In genomic region chr14:30363219-30363880, GRCh38 we compare ENCODE assay signal across 8 cellular contexts.
DNase-seq lines count a peak whose midpoint lies in the region; ATAC-seq, FAIRE-seq and TF ChIP-seq lines count a peak whose summit lies in the region.
"Not testable (repeated sequence)": the region's sequence is repeated elsewhere in the genome, so short reads cannot be mapped to it uniquely, and the experiment has no call there.

No MANE protein-coding gene starts in this region.

- not testable (repeated sequence) for FAIRE-seq in urothelium cell line (lab: Jason Lieb, UNC)

- DNase-seq in Caki2 (ENCODE audit: low read depth) = peak; percentile 26
- DNase-seq in H9; endothelial cell (ENCODE audit: low spot score); nephron progenitor cell: not testable (repeated sequence)
- peak; percentile 8 for DNase-seq in LoVo (ENCODE audit: low spot score)
- DNase-seq in NCI-H748 treated with DMSO at 0.1 percent for 48 hours (lab: John Stamatoyannopoulos, UW) = peak; percentile 29
- DNase-seq in WTC11 (ENCODE audit: low spot score) = peak; percentile 28
- DNase-seq in urothelium cell line (ENCODE audit: low spot score) = peak; percentile 6

- not testable (repeated sequence) for H4K5ac ChIP-seq in H9 (ENCODE audit: insufficient read length, low read depth, low read length)

- peaks cover 0 to 11% (median 5%) of the 10 kb centered on the region in 3 experiments; a peak in 3 of 7 replicates for H3K36me3 Mint-ChIP-seq in H9 (ENCODE audit: insufficient read depth in 1 of 3, low read depth in 3 of 3)
- peaks cover 17% of the 10 kb centered on the region for H3K36me3 Mint-ChIP-seq in WTC11
- not testable (repeated sequence) for H3K36me3 Mint-ChIP-seq in endothelial cell (ENCODE audit: low read depth, unreplicated experiment); nephron progenitor cell (ENCODE audit: low read depth)

- not testable (repeated sequence) for H3K18ac ChIP-seq in H9 (ENCODE audit: insufficient read length, low read depth, low read length)

- not testable (repeated sequence) for H3T11ph ChIP-seq in H9 (ENCODE audit: low read length)

- H3K4me2 ChIP-seq in H9 (ENCODE audit: insufficient read depth, insufficient read length, low read length) = not testable (repeated sequence)

- in situ Hi-C loops in Caki2 (cut with HindIII; ENCODE audit: low pct_unique_long_range_greater_than_20kb, low sequenced_read_pairs) = not testable (repeated sequence)

- not testable (repeated sequence) for H3K4ac ChIP-seq in H9 (ENCODE audit: low read depth, low read length)

- H3K23ac ChIP-seq in H9 (ENCODE audit: insufficient read length, low read depth, low read length) = not testable (repeated sequence)

- not testable (repeated sequence) for H2BK5ac ChIP-seq in H9 (ENCODE audit: insufficient read length, low read length)

- H3K9me3 ChIP-seq in H9 (ENCODE audit: control insufficient read depth, low read depth, low read length) = not testable (repeated sequence)

- H3K4me1 ChIP-seq in H9 (ENCODE audit: insufficient read depth, low read length) = not testable (repeated sequence)

- H3K56ac ChIP-seq in H9 (ENCODE audit: insufficient read length, low read depth, low read length) = not testable (repeated sequence)

- POLR2A ChIA-PET in WTC11 (lab: Charles Lee) = not testable (repeated sequence)

- not testable (repeated sequence) for TF ChIP-seq CTCF in H9 (conservative IDR thresholded peaks at IDR 0.05); WTC11 (IDR thresholded peaks at IDR 0.05); endothelial cell (IDR thresholded peaks at IDR 0.05; ENCODE audit: unreplicated experiment); nephron progenitor cell (IDR thresholded peaks at IDR 0.05)

- H4K8ac ChIP-seq in H9 (replicated peaks; ENCODE audit: insufficient read length, low read depth, low read length) = not testable (repeated sequence)

- not testable (repeated sequence) for H2BK12ac ChIP-seq in H9 (ENCODE audit: insufficient read length, low read depth, low read length)

- H3K9ac ChIP-seq in H9 (ENCODE audit: extremely low read depth, insufficient read length, low read length) = not testable (repeated sequence)

- not testable (repeated sequence) for H2BK120ac ChIP-seq in H9 (ENCODE audit: low read depth, low read length, poor library complexity, severe bottlenecking)

- H3K4me1 Mint-ChIP-seq in H9; endothelial cell (ENCODE audit: unreplicated experiment); nephron progenitor cell: not testable (repeated sequence)
- H3K4me1 Mint-ChIP-seq in WTC11 = peaks cover 11% of the 10 kb centered on the region

- not testable (repeated sequence) for H2BK15ac ChIP-seq in H9 (ENCODE audit: low read depth, low read length)

- not testable (repeated sequence) for H3K23me2 ChIP-seq in H9 (ENCODE audit: insufficient read length, low read depth, low read length, poor library complexity, severe bottlenecking)

- not testable (repeated sequence) for H3K79me1 ChIP-seq in H9 (ENCODE audit: insufficient read depth, low read depth, low read length, poor library complexity, severe bottlenecking)

- H3K27ac Mint-ChIP-seq in H9 (peak overlapping the region in 1 of 3 experiments; percentile 88; a peak in 6 of 7 replicates), WTC11 (peak overlapping the region; percentile 95), nephron progenitor cell (peak overlapping the region; percentile 53)
- not testable (repeated sequence) for H3K27ac Mint-ChIP-seq in endothelial cell (ENCODE audit: unreplicated experiment)

- H3K4me3 Mint-ChIP-seq in H9 (peak overlapping the region; percentile 25 to 52; a peak in 4 of 5 replicates), WTC11 (peak overlapping the region; percentile 76), endothelial cell (ENCODE audit: unreplicated experiment) (peak overlapping the region; percentile 34), nephron progenitor cell (peak overlapping the region; percentile 18)

- not testable (repeated sequence) for H4K91ac ChIP-seq in H9 (ENCODE audit: insufficient read length, low read depth, low read length)

- not testable (repeated sequence) for H3K27ac ChIP-seq in H9 (ENCODE audit: insufficient read length, low read depth, low read length)

- not testable (repeated sequence) for H2BK20ac ChIP-seq in H9 (ENCODE audit: low read depth, low read length, poor library complexity, severe bottlenecking)

- not testable (repeated sequence) for H3K27me3 ChIP-seq in H9 (ENCODE audit: insufficient read depth, low read length)

- H3K9me3 Mint-ChIP-seq in H9; endothelial cell (ENCODE audit: unreplicated experiment): not testable (repeated sequence)
- H3K9me3 Mint-ChIP-seq in WTC11 (peaks cover 19% of the 10 kb centered on the region), nephron progenitor cell (peaks cover 22% of the 10 kb centered on the region)

- H3K14ac ChIP-seq in H9 (ENCODE audit: insufficient read depth, low read length) = not testable (repeated sequence)

- no CpG with 5 or more reads among the region's 27 CpGs for WGBS in H9 (ENCODE audit: extremely low coverage, insufficient read length, low lambda C conversion rate)

- H3K79me2 ChIP-seq in H9 (ENCODE audit: insufficient read depth, low read length) = not testable (repeated sequence)

- H2AFZ ChIP-seq in H9 (ENCODE audit: low read length) = not testable (repeated sequence)

- H4K20me1 ChIP-seq in H9 (ENCODE audit: control insufficient read depth, insufficient read depth, insufficient read length) = not testable (repeated sequence)

- not testable (repeated sequence) for H2AK5ac ChIP-seq in H9 (ENCODE audit: insufficient read length, low read length)

- not testable (repeated sequence) for ATAC-seq in WTC11

- CTCF ChIA-PET in WTC11 (lab: Charles Lee) = interaction anchor here (0.9 to 1.5 kb wide), 4 partner anchors 12 to 149 kb away, joined by 3 to 4 read pairs (median 3); no protein-coding TSS in a partner anchor

- not testable (repeated sequence) for H3K27me3 Mint-ChIP-seq in H9 (ENCODE audit: low read depth); WTC11 (ENCODE audit: low read depth); endothelial cell (ENCODE audit: unreplicated experiment); nephron progenitor cell (ENCODE audit: low read depth, poor library complexity)

Comparison
In these comparisons a context has a peak if more than half of its experiments do, and no peak if none do; other contexts are left out.
1. H3K4me3 Mint-ChIP-seq: peak in every context shown above with its lines; median percentile 76 in WTC11; 38 in H9; 34 in endothelial cell; 18 in nephron progenitor cell.